32 cellular contexts compared by ENCODE assay signal in genomic region chr2:176039375-176039774, GRCh38. TPM values are rescaled to one million over a fixed set of nuclear protein-coding genes. Genes with fewer than 3 reads are reported as not detected.
DNase-seq lines count a peak whose midpoint lies in the region; TF ChIP-seq lines count a peak whose summit lies in the region.
"Had no signal": no experiment of that assay in that cellular context is flagged by ENCODE, and none has a peak within 500 bp of the region (broad histone marks: within the 10 kb centered on the region; RNA-seq: fewer than 3 reads in every experiment).

No MANE protein-coding gene starts in this region.

- H3K36me3 Mint-ChIP-seq in nephron progenitor cell (ENCODE audit: low read depth) = no peaks in the 10 kb centered on the region
- H3K36me3 Mint-ChIP-seq: CD14-positive monocyte; stimulated activated memory B cell treated with anti-CD40 and anti-IgM and Interleukin-4, amounts not matched to agents 10 μg/mL and 1 μg/mL and 100 μg/mL, for 72 hours had no signal

- H3K4me3 Mint-ChIP-seq in nephron progenitor cell = no peak overlapping the region
- H3K4me3 Mint-ChIP-seq: activated T-cell treated with anti-CD3 and anti-CD28 coated beads, Interleukin-2, amount 50 U/mL, for 72 hours; neural crest cell; stimulated activated memory B cell treated with anti-CD40 and anti-IgM and Interleukin-4, amounts not matched to agents 10 μg/mL and 1 μg/mL and 100 μg/mL, for 72 hours had no signal

- H3K9me3 Mint-ChIP-seq in nephron progenitor cell = peaks cover 3% of the 10 kb centered on the region
- H3K9me3 Mint-ChIP-seq: neural crest cell; stimulated activated memory B cell treated with anti-CD40 and anti-IgM and Interleukin-4, amounts not matched to agents 10 μg/mL and 1 μg/mL and 100 μg/mL, for 72 hours had no signal

- no peak overlapping the region for H3K27ac Mint-ChIP-seq in nephron progenitor cell
- H3K27ac Mint-ChIP-seq: activated T-cell treated with anti-CD3 and anti-CD28 coated beads, Interleukin-2, amount 50 U/mL, for 72 hours; CD14-positive monocyte; stimulated activated memory B cell treated with anti-CD40 and anti-IgM and Interleukin-4, amounts not matched to agents 10 μg/mL and 1 μg/mL and 100 μg/mL, for 72 hours had no signal

- no peak for TF ChIP-seq CTCF in nephron progenitor cell (IDR thresholded peaks at IDR 0.05)

- H3K27me3 Mint-ChIP-seq in nephron progenitor cell (ENCODE audit: low read depth, poor library complexity) = peaks cover 32% of the 10 kb centered on the region
- H3K27me3 Mint-ChIP-seq: stimulated activated memory B cell treated with anti-CD40 and anti-IgM and Interleukin-4, amounts not matched to agents 10 μg/mL and 1 μg/mL and 100 μg/mL, for 72 hours had no signal

- H3K4me1 Mint-ChIP-seq in nephron progenitor cell = no peaks in the 10 kb centered on the region
- H3K4me1 Mint-ChIP-seq: neural crest cell had no signal

- DNase-seq in Kasumi-1 (lab: John Stamatoyannopoulos, UW) (peak; percentile 61 to 81), NCI-H69 (lab: John Stamatoyannopoulos, UW) (peak; percentile 7), SKM-1 treated with dmso at 0.1 percent for 144 hours (lab: John Stamatoyannopoulos, UW; ENCODE audit: unreplicated experiment) (peak; percentile 70), medulla oblongata (ENCODE audit: extremely low spot score) (peak; percentile 7), NCI-H510A (lab: John Stamatoyannopoulos, UW) (no peak), nephron progenitor cell (no peak), dermis blood vessel endothelial cell (no peak)
- DNase-seq: activated CD4-positive, alpha-beta T cell treated with anti-CD3 and anti-CD28 coated beads, Interleukin-2, amount 50 U/mL, for 4 hours; activated CD4-positive, CD25-positive, alpha-beta regulatory T cell; activated T-cell treated with anti-CD3 and anti-CD28 coated beads, Interleukin-2, amount 50 U/mL, for 72 hours; Calu3; DND-41; erythroblast; GF-D8; GOT3; IMR-90; left colon; NCI-H1436 treated with DMSO at 0.1 percent for 48 hours; NCI-H2081 treated with DMSO at 0.1 percent for 48 hours; NCI-H2227 treated with DMSO at 0.1 percent for 48 hours; NCI-H748 treated with DMSO at 0.1 percent for 48 hours; ovary; PC-9; retina; upper lobe of left lung had no signal

RNA-seq across cellular contexts. Expression of gene LNPK, which starts 37.3 kb away (rescaled TPM):
- 8.0 and 10.5 TPM in 2 replicates for total RNA-seq in dermis blood vessel endothelial cell

RNA-seq across cellular contexts. Expression of gene EVX2, which starts 44.4 kb away (rescaled TPM):
- total RNA-seq in dermis blood vessel endothelial cell = not detected in 2 replicates
- total RNA-seq: activated T-cell treated with anti-CD3 and anti-CD28 coated beads, Interleukin-2, amount 50 U/mL, for 72 hours; ascending aorta; Calu3; glomerular endothelial cell; IMR-90; left colon; lung microvascular endothelial cell; M059J; ovary; PC-9; upper lobe of left lung had no signal

RNA-seq across cellular contexts. Expression of gene HOXD13, which starts 53.1 kb away (rescaled TPM):
- under 0.01 TPM in 1 of 2 replicates, not detected in the other for total RNA-seq in dermis blood vessel endothelial cell
- total RNA-seq: activated T-cell treated with anti-CD3 and anti-CD28 coated beads, Interleukin-2, amount 50 U/mL, for 72 hours; ascending aorta; Calu3; glomerular endothelial cell; IMR-90; lung microvascular endothelial cell; neural crest cell; ovary; PC-9; upper lobe of left lung had no signal

Comparison
In these comparisons a context has a peak if more than half of its experiments do, and no peak if none do; other contexts are left out.
1. DNase-seq: peak in Kasumi-1 (2 of 2), NCI-H69 (single experiment), SKM-1 treated with dmso at 0.1 percent for 144 hours (single experiment) and medulla oblongata (single experiment); none in NCI-H510A (single experiment), nephron progenitor cell (single experiment) and dermis blood vessel endothelial cell (single experiment).